Comparison of ENCODE assay signal across 8 cellular contexts in the genomic region with DNA sequence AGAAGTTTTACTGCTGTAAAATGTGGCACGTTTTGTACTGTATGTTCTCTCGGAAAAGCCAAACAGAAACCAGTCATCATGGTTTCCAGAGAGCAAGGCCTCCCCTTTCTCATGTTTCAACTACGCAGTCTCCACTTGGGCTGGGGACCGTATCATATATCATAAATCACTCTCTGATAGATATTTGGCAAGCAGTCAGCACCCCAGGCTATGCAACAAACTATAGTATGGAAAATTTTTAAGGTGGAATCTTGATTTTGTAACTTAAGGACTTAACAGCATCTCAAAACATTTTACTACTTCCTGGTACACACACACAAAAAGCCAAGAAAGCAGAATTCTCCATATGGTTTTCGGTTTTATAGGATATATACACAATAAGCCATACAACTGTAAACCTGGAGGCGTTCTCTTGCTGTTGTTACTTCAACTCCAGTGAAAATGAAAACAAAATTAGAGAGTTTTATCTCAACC.
DNase-seq lines count a peak whose midpoint lies in the region; ATAC-seq, FAIRE-seq and TF ChIP-seq lines count a peak whose summit lies in the region.

No MANE protein-coding gene starts in this region.

- in situ Hi-C loops in astrocyte of the spinal cord (cut with HindIII; ENCODE audit: low sequenced_read_pairs), result no loop called here

- H3K27me3 ChIP-seq in lower lobe of right lung (ENCODE audit: low read depth), result no peaks in the 10 kb centered on the region

- peaks cover 39% of the 10 kb centered on the region for H3K4me1 ChIP-seq in lower lobe of right lung

- FAIRE-seq in urothelium cell line (lab: Jason Lieb, UNC), result no peak

- no peaks in the 10 kb centered on the region for H3K36me3 ChIP-seq in lower lobe of right lung

- H3K27ac ChIP-seq in lower lobe of right lung, result peak overlapping the region; percentile 69

- intact Hi-C loops in lower lobe of right lung (cut with DNase I), result no loop called here

- H3K4me3 ChIP-seq in astrocyte of the spinal cord (ENCODE audit: low read depth, low read length) (no peak overlapping the region), lower lobe of right lung (peak overlapping the region; percentile 17)

- H3K9me3 ChIP-seq in lower lobe of right lung, result no peaks in the 10 kb centered on the region

- TF ChIP-seq CTCF in astrocyte of the spinal cord (IDR thresholded peaks at IDR 0.05; ENCODE audit: low read depth, low read length) (no peak), lower lobe of right lung (IDR thresholded peaks at IDR 0.05) (no peak)

- DNase-seq in NCI-H748 (lab: John Stamatoyannopoulos, UW; ENCODE audit: unreplicated experiment), result peak; percentile 56
- no peak for DNase-seq in NCI-H748 treated with DMSO at 0.1 percent for 48 hours (lab: John Stamatoyannopoulos, UW)
- DNase-seq in astrocyte of the spinal cord (ENCODE audit: low read depth, low spot score), result peak; percentile 90
- DNase-seq in lower lobe of right lung, result no peak
- peak; percentile 15 for DNase-seq in urothelium cell line (ENCODE audit: low spot score)
- no peak for DNase-seq in SIG-M5 (lab: John Stamatoyannopoulos, UW)

- no peak for ATAC-seq in lower lobe of right lung
- ATAC-seq in HG02678 (IDR thresholded peaks at IDR 0.05; ENCODE audit: unreplicated experiment), result no peak
- ATAC-seq in HG03565 (IDR thresholded peaks at IDR 0.05; ENCODE audit: unreplicated experiment), result no peak

Comparison
In these comparisons a context has a peak if more than half of its experiments do, and no peak if none do; other contexts are left out.
1. DNase-seq: peak in NCI-H748 (single experiment), astrocyte of the spinal cord (single experiment) and urothelium cell line (single experiment); none in NCI-H748 treated with DMSO at 0.1 percent for 48 hours (single experiment), lower lobe of right lung (single experiment) and SIG-M5 (single experiment).